Comparison of ENCODE assay signal across 5 cellular contexts in the genomic region with DNA sequence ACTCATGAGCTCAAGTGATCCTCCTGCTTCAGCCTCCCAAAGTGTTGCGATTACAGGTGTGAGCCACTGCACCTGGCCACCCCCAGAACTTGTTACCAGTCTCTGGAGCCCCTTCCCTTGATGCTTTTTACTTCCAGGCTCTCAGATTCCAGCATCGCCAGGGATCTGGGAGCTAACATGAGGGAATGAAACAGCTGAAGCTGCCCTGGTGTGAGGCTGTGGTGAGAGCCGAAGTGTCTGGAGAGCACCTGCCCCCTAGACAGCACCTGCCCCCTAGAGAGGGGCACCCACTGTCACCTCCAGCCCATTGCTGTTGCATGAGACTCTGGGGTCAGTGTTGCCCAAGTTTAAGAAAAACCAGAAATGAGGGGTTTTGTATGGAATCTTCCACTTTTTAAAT.
"Had no signal": no experiment of that assay in that cellular context is flagged by ENCODE, and none has a peak within 500 bp of the region (broad histone marks: within the 10 kb centered on the region; RNA-seq: fewer than 3 reads in every experiment).

No MANE protein-coding gene starts in this region.

- H3K4me3 ChIP-seq: GM23248 had no signal

- DNase-seq: GM23248, GOT3, H7, HCEC 1CT, IMR-90 had no signal

- H3K27ac ChIP-seq: GM23248 had no signal
